2 cellular contexts compared by ENCODE assay signal in the genomic region with DNA sequence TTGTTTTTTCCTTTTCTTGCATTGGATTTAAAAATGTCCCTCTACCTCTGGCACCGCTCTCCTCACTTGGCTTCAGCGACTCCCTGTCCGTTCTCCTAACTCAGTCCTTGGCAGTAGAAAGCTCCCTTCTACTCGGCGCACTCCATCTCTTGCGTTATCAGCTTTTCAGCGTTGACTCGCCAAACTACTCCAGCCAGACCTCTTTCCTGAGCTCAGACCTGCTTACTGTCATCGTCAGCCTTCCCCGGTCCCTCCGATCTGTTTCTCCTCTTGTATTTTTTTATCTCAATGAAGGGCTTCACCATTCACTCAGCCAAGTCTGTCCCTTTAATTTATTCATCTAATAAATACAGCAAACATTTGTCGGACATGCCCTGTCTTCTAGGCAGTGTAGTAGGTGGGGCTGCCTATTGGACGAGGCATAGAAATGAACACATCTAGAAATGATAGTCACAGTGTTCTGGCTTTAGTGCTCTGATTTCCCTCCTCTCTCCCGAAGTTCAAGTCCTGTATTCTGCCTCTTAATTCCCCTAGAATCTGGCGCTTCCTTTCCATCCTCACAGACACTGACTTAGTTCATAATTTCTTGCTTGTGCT.
TF ChIP-seq lines count a peak whose summit lies in the region.

No MANE protein-coding gene starts in this region.

TF ChIP-seq in SK-N-SH, 30 proteins besides CTCF, POLR2A, EP300 and RAD21 (continued from another document):
- TF ChIP-seq, protein P1, sequence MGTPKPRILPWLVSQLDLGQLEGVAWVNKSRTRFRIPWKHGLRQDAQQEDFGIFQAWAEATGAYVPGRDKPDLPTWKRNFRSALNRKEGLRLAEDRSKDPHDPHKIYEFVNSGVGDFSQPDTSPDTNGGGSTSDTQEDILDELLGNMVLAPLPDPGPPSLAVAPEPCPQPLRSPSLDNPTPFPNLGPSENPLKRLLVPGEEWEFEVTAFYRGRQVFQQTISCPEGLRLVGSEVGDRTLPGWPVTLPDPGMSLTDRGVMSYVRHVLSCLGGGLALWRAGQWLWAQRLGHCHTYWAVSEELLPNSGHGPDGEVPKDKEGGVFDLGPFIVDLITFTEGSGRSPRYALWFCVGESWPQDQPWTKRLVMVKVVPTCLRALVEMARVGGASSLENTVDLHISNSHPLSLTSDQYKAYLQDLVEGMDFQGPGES (IDR thresholded peaks at IDR 0.05; ENCODE audit: low read depth, low read length) = no peak
- TF ChIP-seq, protein P2, sequence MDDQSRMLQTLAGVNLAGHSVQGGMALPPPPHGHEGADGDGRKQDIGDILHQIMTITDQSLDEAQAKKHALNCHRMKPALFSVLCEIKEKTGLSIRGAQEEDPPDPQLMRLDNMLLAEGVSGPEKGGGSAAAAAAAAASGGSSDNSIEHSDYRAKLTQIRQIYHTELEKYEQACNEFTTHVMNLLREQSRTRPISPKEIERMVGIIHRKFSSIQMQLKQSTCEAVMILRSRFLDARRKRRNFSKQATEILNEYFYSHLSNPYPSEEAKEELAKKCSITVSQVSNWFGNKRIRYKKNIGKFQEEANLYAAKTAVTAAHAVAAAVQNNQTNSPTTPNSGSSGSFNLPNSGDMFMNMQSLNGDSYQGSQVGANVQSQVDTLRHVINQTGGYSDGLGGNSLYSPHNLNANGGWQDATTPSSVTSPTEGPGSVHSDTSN (IDR thresholded peaks at IDR 0.05) = no peak
- TF ChIP-seq, protein P3, sequence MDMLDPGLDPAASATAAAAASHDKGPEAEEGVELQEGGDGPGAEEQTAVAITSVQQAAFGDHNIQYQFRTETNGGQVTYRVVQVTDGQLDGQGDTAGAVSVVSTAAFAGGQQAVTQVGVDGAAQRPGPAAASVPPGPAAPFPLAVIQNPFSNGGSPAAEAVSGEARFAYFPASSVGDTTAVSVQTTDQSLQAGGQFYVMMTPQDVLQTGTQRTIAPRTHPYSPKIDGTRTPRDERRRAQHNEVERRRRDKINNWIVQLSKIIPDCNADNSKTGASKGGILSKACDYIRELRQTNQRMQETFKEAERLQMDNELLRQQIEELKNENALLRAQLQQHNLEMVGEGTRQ (IDR thresholded peaks at IDR 0.05; ENCODE audit: borderline replicate concordance, low read depth, low read length) = no peak
- TF ChIP-seq, protein P4, sequence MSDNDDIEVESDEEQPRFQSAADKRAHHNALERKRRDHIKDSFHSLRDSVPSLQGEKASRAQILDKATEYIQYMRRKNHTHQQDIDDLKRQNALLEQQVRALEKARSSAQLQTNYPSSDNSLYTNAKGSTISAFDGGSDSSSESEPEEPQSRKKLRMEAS (IDR thresholded peaks at IDR 0.05; ENCODE audit: low read depth) = no peak
- TF ChIP-seq, protein P5, sequence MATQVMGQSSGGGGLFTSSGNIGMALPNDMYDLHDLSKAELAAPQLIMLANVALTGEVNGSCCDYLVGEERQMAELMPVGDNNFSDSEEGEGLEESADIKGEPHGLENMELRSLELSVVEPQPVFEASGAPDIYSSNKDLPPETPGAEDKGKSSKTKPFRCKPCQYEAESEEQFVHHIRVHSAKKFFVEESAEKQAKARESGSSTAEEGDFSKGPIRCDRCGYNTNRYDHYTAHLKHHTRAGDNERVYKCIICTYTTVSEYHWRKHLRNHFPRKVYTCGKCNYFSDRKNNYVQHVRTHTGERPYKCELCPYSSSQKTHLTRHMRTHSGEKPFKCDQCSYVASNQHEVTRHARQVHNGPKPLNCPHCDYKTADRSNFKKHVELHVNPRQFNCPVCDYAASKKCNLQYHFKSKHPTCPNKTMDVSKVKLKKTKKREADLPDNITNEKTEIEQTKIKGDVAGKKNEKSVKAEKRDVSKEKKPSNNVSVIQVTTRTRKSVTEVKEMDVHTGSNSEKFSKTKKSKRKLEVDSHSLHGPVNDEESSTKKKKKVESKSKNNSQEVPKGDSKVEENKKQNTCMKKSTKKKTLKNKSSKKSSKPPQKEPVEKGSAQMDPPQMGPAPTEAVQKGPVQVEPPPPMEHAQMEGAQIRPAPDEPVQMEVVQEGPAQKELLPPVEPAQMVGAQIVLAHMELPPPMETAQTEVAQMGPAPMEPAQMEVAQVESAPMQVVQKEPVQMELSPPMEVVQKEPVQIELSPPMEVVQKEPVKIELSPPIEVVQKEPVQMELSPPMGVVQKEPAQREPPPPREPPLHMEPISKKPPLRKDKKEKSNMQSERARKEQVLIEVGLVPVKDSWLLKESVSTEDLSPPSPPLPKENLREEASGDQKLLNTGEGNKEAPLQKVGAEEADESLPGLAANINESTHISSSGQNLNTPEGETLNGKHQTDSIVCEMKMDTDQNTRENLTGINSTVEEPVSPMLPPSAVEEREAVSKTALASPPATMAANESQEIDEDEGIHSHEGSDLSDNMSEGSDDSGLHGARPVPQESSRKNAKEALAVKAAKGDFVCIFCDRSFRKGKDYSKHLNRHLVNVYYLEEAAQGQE (IDR thresholded peaks at IDR 0.05; ENCODE audit: low read depth, low read length) = no peak
- TF ChIP-seq TAF1 (IDR thresholded peaks at IDR 0.05; ENCODE audit: borderline replicate concordance, low read depth, low read length) (no peak), YY1 (IDR thresholded peaks at IDR 0.05; ENCODE audit: low read depth) (no peak), MXI1 (IDR thresholded peaks at IDR 0.05; ENCODE audit: low read depth, low read length) (no peak), EZH2phosphoT487 (IDR thresholded peaks at IDR 0.05; ENCODE audit: borderline replicate concordance, low read depth) (no peak), SIN3A (IDR thresholded peaks at IDR 0.05; ENCODE audit: borderline replicate concordance, low read depth, low read length) (no peak), RFX5 (IDR thresholded peaks at IDR 0.05; ENCODE audit: low read length) (no peak)
- TF ChIP-seq, protein P6, sequence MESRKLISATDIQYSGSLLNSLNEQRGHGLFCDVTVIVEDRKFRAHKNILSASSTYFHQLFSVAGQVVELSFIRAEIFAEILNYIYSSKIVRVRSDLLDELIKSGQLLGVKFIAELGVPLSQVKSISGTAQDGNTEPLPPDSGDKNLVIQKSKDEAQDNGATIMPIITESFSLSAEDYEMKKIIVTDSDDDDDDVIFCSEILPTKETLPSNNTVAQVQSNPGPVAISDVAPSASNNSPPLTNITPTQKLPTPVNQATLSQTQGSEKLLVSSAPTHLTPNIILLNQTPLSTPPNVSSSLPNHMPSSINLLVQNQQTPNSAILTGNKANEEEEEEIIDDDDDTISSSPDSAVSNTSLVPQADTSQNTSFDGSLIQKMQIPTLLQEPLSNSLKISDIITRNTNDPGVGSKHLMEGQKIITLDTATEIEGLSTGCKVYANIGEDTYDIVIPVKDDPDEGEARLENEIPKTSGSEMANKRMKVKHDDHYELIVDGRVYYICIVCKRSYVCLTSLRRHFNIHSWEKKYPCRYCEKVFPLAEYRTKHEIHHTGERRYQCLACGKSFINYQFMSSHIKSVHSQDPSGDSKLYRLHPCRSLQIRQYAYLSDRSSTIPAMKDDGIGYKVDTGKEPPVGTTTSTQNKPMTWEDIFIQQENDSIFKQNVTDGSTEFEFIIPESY (IDR thresholded peaks at IDR 0.05; ENCODE audit: borderline replicate concordance, low read depth) = no peak

TF ChIP-seq in neural cell, 6 proteins besides CTCF, POLR2A, EP300 and RAD21 (continued from another document):
- TF ChIP-seq, protein P5 (IDR thresholded peaks at IDR 0.05; ENCODE audit: borderline replicate concordance) = no peak
- no peak for TF ChIP-seq TAF1 (IDR thresholded peaks at IDR 0.05; ENCODE audit: low read depth)
TF ChIP-seq in neural cell: peak in this region for 0.
